1 cellular context compared by ENCODE assay signal in the genomic region with DNA sequence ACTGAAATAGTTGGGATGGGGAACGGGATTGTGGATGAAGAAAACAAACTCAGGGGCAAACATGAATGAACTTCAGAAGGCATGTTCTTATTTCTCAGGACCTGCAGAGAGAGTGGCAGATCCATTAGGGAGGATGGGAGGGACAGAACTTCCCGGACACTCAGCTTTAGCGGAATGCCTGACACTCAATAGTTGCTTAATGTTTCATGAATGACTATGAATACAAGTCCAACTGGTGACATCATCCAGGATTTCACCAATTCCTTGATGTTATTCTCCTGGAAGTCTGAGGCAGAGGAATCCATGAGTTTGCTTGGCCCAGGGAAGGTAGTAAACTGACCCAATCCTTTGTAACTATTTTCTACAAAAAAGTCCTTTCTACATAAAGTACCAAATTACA.
TF ChIP-seq lines count a peak whose summit lies in the region.

No MANE protein-coding gene starts in this region.

TF ChIP-seq in HepG2, 621 proteins besides CTCF, POLR2A, EP300 and RAD21 (continued from another document):
- TF ChIP-seq ELK4 (CRISPR knock-in tag; IDR thresholded peaks at IDR 0.05; ENCODE audit: borderline replicate concordance) = no peak
